Comparison of ENCODE assay signal across 12 cellular contexts in the genomic region with DNA sequence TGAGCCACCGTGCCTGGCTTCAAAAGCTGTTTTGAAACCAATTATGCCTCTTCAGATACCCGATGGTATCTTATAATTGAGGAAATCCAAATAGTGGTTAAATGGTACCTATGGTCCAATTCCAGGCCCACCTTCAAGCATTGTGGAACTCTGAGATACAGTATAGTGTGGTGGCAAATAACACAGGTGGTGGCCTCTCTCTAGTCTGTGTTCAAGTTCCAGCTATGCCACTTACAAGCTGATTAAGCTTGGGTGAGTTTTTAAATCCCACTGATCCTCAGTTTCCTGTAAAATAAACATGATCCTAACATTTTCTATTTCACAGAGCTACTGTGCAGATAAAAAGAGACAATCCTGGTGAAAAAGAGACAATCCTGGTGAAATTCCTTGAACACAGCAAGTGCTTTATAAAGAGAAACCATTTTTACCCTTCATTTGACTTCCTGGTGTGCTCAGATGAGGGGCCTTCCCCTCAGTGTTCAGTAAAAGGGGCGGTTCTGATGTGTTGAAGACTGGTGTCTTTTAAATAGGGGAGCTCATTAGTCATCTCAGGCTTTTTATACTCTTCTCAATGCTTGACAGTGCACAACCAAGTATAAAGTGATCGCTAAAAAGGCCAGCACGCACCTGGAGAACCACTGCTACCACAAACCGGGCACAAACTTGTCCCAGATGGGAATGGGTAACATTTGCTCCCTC. TPM values are rescaled to one million over a fixed set of nuclear protein-coding genes. Genes with fewer than 3 reads are reported as not detected.
DNase-seq lines count a peak whose midpoint lies in the region; ATAC-seq and TF ChIP-seq lines count a peak whose summit lies in the region.
"Had no signal": no experiment of that assay in that cellular context is flagged by ENCODE, and none has a peak within 500 bp of the region (broad histone marks: within the 10 kb centered on the region; RNA-seq: fewer than 3 reads in every experiment).

No MANE protein-coding gene starts in this region.

- peak overlapping the region in 7 of 11 experiments; percentile 2 to 47 (median 19); a peak in 9 of 22 replicates for H3K4me2 ChIP-seq in BLaER1 treated with 17β-estradiol and CSF1 and Interleukin-3, amounts not matched to agents 10 nM and 100 nM
- no peak overlapping the region for H3K4me2 ChIP-seq in SK-N-SH

- H3K36me3 Mint-ChIP-seq in T-cell, result no peaks in the 10 kb centered on the region

- peak overlapping the region in 1 of 11 experiments; percentile 14; a peak in 1 of 22 replicates for H3K27ac ChIP-seq in BLaER1 treated with 17β-estradiol and CSF1 and Interleukin-3, amounts not matched to agents 10 nM and 100 nM
- no peak overlapping the region for H3K27ac ChIP-seq in SK-N-SH (ENCODE audit: low read depth in 2 of 2, low read length in 1 of 2)
- H3K27ac ChIP-seq in colonic mucosa, result no peak overlapping the region
- H3K27ac ChIP-seq: psoas muscle had no signal

- POLR2A ChIA-PET in T-cell (lab: Charles Lee) (interaction anchor here (0.6 to 1.0 kb wide), 4 partner anchors 9 to 33 kb away, joined by 3 to 5 read pairs (median 3); no protein-coding TSS in a partner anchor), SK-N-SH (lab: Yijun Ruan, JAX) (no interaction called here)

- H2AFZ ChIP-seq in SK-N-SH (ENCODE audit: low read depth), result no peak overlapping the region

- no peak overlapping the region for H3K4me3 ChIP-seq in BLaER1 treated with 17β-estradiol and CSF1 and Interleukin-3, amounts not matched to agents 10 nM and 100 nM
- H3K4me3 ChIP-seq in SK-N-SH (ENCODE audit: low read depth in 2 of 2, low read length in 1 of 2) (no peak overlapping the region), colonic mucosa (no peak overlapping the region)
- H3K4me3 ChIP-seq: psoas muscle had no signal

- no peaks in the 10 kb centered on the region for H3K9me3 Mint-ChIP-seq in T-cell

- TF ChIP-seq CTCF in SK-N-SH (IDR thresholded peaks at IDR 0.05) (no peak), colonic mucosa (IDR thresholded peaks at IDR 0.05) (no peak)

- intact Hi-C loops in colonic mucosa (cut with DNase I), result no loop called here

- no peak for TF ChIP-seq RAD21 in SK-N-SH (IDR thresholded peaks at IDR 0.05; ENCODE audit: low read length)

- H3K27ac Mint-ChIP-seq in T-cell, result peak overlapping the region; percentile 80 to 82

- no peaks in the 10 kb centered on the region for H3K79me2 ChIP-seq in SK-N-SH (ENCODE audit: insufficient read depth)

- H3K9me2 ChIP-seq in SK-N-SH, result no peaks in the 10 kb centered on the region

- ATAC-seq in GM18868 (IDR thresholded peaks at IDR 0.05; ENCODE audit: unreplicated experiment) (peak; percentile 100), HG02763 (IDR thresholded peaks at IDR 0.05; ENCODE audit: unreplicated experiment) (peak; percentile 71), T-cell (replicated peaks in 1 of 4) (peak; percentile 81 to 90 (median 86))
- ATAC-seq: psoas muscle had no signal

- peak overlapping the region; percentile 6 to 43 (median 28) for H3K4me3 Mint-ChIP-seq in T-cell

- TF ChIP-seq EP300 in SK-N-SH (IDR thresholded peaks at IDR 0.05; ENCODE audit: borderline replicate concordance in 1 of 2, low read depth in 1 of 2, low read length in 1 of 2), result no peak

- H3K27me3 Mint-ChIP-seq in T-cell, result no peaks in the 10 kb centered on the region

- no peaks in the 10 kb centered on the region for H4K20me1 ChIP-seq in BLaER1 treated with 17β-estradiol and CSF1 and Interleukin-3, amounts not matched to agents 10 nM and 100 nM
- no peaks in the 10 kb centered on the region for H4K20me1 ChIP-seq in SK-N-SH (ENCODE audit: insufficient read depth)

- DNase-seq in T-cell (peak in 4 of 34 experiments; percentile 14 to 25 (median 15)), NOMO-1 treated with DMSO at 0.1 percent for 48 hours (lab: John Stamatoyannopoulos, UW; ENCODE audit: unreplicated experiment) (no peak), SK-N-SH (no peak), colonic mucosa (no peak), anterior cingulate cortex (lab: John Stamatoyannopoulos, UW) (no peak)
- DNase-seq: cerebellar nuclear complex, NCI-H2029, psoas muscle had no signal

- H3K27me3 ChIP-seq in BLaER1 treated with 17β-estradiol and CSF1 and Interleukin-3, amounts not matched to agents 10 nM and 100 nM, result peaks cover 76 to 97% (median 86%) of the 10 kb centered on the region in 11 experiments
- H3K27me3 ChIP-seq in SK-N-SH (ENCODE audit: insufficient read depth) (no peaks in the 10 kb centered on the region), colonic mucosa (no peaks in the 10 kb centered on the region)

- peaks cover 0 to 21% (median 12%) of the 10 kb centered on the region in 10 experiments; a peak in 12 of 20 replicates for H3K4me1 ChIP-seq in BLaER1 treated with 17β-estradiol and CSF1 and Interleukin-3, amounts not matched to agents 10 nM and 100 nM
- no peaks in the 10 kb centered on the region for H3K4me1 ChIP-seq in SK-N-SH (ENCODE audit: control insufficient read depth in 1 of 2, insufficient read depth in 2 of 2, low read depth in 1 of 2, low read length in 1 of 2)
- H3K4me1 ChIP-seq in colonic mucosa, result no peaks in the 10 kb centered on the region
- H3K4me1 ChIP-seq: psoas muscle had no signal

- no peaks in the 10 kb centered on the region for H3K36me3 ChIP-seq in BLaER1 treated with 17β-estradiol and CSF1 and Interleukin-3, amounts not matched to agents 10 nM and 100 nM
- H3K36me3 ChIP-seq in SK-N-SH (replicated peaks in 1 of 2; ENCODE audit: control insufficient read depth in 1 of 2, insufficient read depth in 2 of 2, low read length in 1 of 2) (no peaks in the 10 kb centered on the region), colonic mucosa (no peaks in the 10 kb centered on the region)

- 43% methylated on average over 6 of the region's 6 CpGs for WGBS in SK-N-SH (ENCODE audit: low lambda C conversion rate)

- CTCF ChIA-PET in T-cell (lab: Charles Lee) (interaction anchor here in 1 of 2 donors (0.6 to 1.1 kb wide), 6 partner anchors 10 to 1244 kb away, joined by 3 to 4 read pairs (median 3); no protein-coding TSS in a partner anchor), SK-N-SH (lab: Yijun Ruan, JAX) (interaction anchor here (0.6 to 0.8 kb wide), 2 partner anchors 78 to 161 kb away, joined by 3 read pairs; no protein-coding TSS in a partner anchor)

- H3K9ac ChIP-seq in BLaER1 treated with 17β-estradiol and CSF1 and Interleukin-3, amounts not matched to agents 10 nM and 100 nM, result no peak overlapping the region
- H3K9ac ChIP-seq in SK-N-SH, result no peak overlapping the region
- H3K9ac ChIP-seq in colonic mucosa (ENCODE audit: low read depth in 2 of 2, low read length in 2 of 2), result no peak overlapping the region

- H3K9me3 ChIP-seq in BLaER1 treated with 17β-estradiol and CSF1 and Interleukin-3, amounts not matched to agents 10 nM and 100 nM (replicated peaks in 1 of 11), result peaks cover 0 to 15% (median 8%) of the 10 kb centered on the region in 11 experiments; a peak in 3 of 22 replicates
- H3K9me3 ChIP-seq in SK-N-SH (no peaks in the 10 kb centered on the region), colonic mucosa (no peaks in the 10 kb centered on the region)
- H3K9me3 ChIP-seq: psoas muscle had no signal

- no peaks in the 10 kb centered on the region for H3F3A ChIP-seq in SK-N-SH (replicated peaks; ENCODE audit: insufficient read depth)

- peaks cover 38 to 54% (median 52%) of the 10 kb centered on the region in 3 donors for H3K4me1 Mint-ChIP-seq in T-cell

TF ChIP-seq in SK-N-SH, 30 proteins besides CTCF, POLR2A, EP300 and RAD21 (continues in another document):
- TF ChIP-seq FOSL2 (IDR thresholded peaks at IDR 0.05; ENCODE audit: borderline replicate concordance, low read depth) (no peak), NFIC (IDR thresholded peaks at IDR 0.05; ENCODE audit: borderline replicate concordance) (no peak), POLR2AphosphoS5 (IDR thresholded peaks at IDR 0.05; ENCODE audit: low read depth, low read length) (no peak), RCOR1 (IDR thresholded peaks at IDR 0.05; ENCODE audit: low read length) (no peak), TAF1 (IDR thresholded peaks at IDR 0.05; ENCODE audit: borderline replicate concordance, low read depth, low read length) (no peak), EZH2phosphoT487 (IDR thresholded peaks at IDR 0.05; ENCODE audit: borderline replicate concordance, low read depth) (no peak), FOXJ3 (CRISPR knock-in tag; IDR thresholded peaks at IDR 0.05) (no peak)
- TF ChIP-seq, protein P1, sequence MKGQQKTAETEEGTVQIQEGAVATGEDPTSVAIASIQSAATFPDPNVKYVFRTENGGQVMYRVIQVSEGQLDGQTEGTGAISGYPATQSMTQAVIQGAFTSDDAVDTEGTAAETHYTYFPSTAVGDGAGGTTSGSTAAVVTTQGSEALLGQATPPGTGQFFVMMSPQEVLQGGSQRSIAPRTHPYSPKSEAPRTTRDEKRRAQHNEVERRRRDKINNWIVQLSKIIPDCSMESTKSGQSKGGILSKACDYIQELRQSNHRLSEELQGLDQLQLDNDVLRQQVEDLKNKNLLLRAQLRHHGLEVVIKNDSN (IDR thresholded peaks at IDR 0.05; ENCODE audit: borderline replicate concordance, low read depth), result no peak
- TF ChIP-seq, protein P2, sequence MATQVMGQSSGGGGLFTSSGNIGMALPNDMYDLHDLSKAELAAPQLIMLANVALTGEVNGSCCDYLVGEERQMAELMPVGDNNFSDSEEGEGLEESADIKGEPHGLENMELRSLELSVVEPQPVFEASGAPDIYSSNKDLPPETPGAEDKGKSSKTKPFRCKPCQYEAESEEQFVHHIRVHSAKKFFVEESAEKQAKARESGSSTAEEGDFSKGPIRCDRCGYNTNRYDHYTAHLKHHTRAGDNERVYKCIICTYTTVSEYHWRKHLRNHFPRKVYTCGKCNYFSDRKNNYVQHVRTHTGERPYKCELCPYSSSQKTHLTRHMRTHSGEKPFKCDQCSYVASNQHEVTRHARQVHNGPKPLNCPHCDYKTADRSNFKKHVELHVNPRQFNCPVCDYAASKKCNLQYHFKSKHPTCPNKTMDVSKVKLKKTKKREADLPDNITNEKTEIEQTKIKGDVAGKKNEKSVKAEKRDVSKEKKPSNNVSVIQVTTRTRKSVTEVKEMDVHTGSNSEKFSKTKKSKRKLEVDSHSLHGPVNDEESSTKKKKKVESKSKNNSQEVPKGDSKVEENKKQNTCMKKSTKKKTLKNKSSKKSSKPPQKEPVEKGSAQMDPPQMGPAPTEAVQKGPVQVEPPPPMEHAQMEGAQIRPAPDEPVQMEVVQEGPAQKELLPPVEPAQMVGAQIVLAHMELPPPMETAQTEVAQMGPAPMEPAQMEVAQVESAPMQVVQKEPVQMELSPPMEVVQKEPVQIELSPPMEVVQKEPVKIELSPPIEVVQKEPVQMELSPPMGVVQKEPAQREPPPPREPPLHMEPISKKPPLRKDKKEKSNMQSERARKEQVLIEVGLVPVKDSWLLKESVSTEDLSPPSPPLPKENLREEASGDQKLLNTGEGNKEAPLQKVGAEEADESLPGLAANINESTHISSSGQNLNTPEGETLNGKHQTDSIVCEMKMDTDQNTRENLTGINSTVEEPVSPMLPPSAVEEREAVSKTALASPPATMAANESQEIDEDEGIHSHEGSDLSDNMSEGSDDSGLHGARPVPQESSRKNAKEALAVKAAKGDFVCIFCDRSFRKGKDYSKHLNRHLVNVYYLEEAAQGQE (IDR thresholded peaks at IDR 0.05; ENCODE audit: low read depth, low read length), result no peak

RNA-seq across cellular contexts. Expression of a gene that starts 30.8 kb away (rescaled TPM):
- total RNA-seq in T-cell (10 to 100 TPM; 23.8 to 38.4 (median 37.1) TPM), colonic mucosa (under 1 TPM; 0.44 to 0.69 TPM)
- polyA plus RNA-seq in SK-N-SH (2012; rRNA removed), result not detected in 2 replicates
- polyA plus RNA-seq in SK-N-SH (2012; cell fraction: cytosol; rRNA removed), result not detected in 2 replicates
- polyA plus RNA-seq in SK-N-SH (2012; cell fraction: nucleus; rRNA removed), result not detected in 2 replicates
- total RNA-seq: H4 had no signal
- polyA plus RNA-seq: psoas muscle had no signal

Comparison
In these comparisons a context has a peak if more than half of its experiments do, and no peak if none do; other contexts are left out.
1. RNA of a gene that starts 30.8 kb away (total RNA-seq): 23.8 to 38.4 TPM in T-cell; 0.44 to 0.69 TPM in colonic mucosa; every median in the first group is over 10 times any median in the second.
2. Peak in every context shown above with its lines, with median percentiles within 50 percentile points of each other: ATAC-seq.